Comparison of ENCODE assay signal across 1 cellular context in genomic region chr6:3444276-3445088, GRCh38.
TF ChIP-seq lines count a peak whose summit lies in the region.

No MANE protein-coding gene starts in this region.

TF ChIP-seq in HepG2, 621 proteins besides CTCF, POLR2A, EP300 and RAD21 (continued from another document and continues in another):
- TF ChIP-seq SETDB1 (CRISPR knock-in tag; IDR thresholded peaks at IDR 0.05; ENCODE audit: borderline replicate concordance) (no peak), REPIN1 (CRISPR knock-in tag; IDR thresholded peaks at IDR 0.05; ENCODE audit: borderline replicate concordance, low read depth) (no peak), ZNF672 (CRISPR knock-in tag; IDR thresholded peaks at IDR 0.05) (no peak), ZNF451 (CRISPR knock-in tag; IDR thresholded peaks at IDR 0.05) (no peak), TSC22D2 (CRISPR knock-in tag; IDR thresholded peaks at IDR 0.05; ENCODE audit: borderline replicate concordance) (0 out of 2 replicates have a peak, but pooled peaks have one; percentile 33), TBX3 (IDR thresholded peaks at IDR 0.05; ENCODE audit: borderline replicate concordance) (no peak), CBX1 (IDR thresholded peaks at IDR 0.05; ENCODE audit: low read depth) (no peak), NPAS2 (CRISPR knock-in tag; IDR thresholded peaks at IDR 0.05; ENCODE audit: borderline replicate concordance) (no peak), ARID4A (CRISPR knock-in tag; IDR thresholded peaks at IDR 0.05; ENCODE audit: borderline replicate concordance) (peak; percentile 37; the same call in 1 of the 2 replicates), ZNF274 (CRISPR knock-in tag; IDR thresholded peaks at IDR 0.05) (no peak), ZSCAN20 (CRISPR knock-in tag; IDR thresholded peaks at IDR 0.05; ENCODE audit: borderline replicate concordance) (no peak), ZNF644 (CRISPR knock-in tag; IDR thresholded peaks at IDR 0.05; ENCODE audit: low read depth) (no peak), UBTF (CRISPR knock-in tag; IDR thresholded peaks at IDR 0.05) (0 out of 2 replicates have a peak, but pooled peaks have one; percentile 20), MZF1 (CRISPR knock-in tag; IDR thresholded peaks at IDR 0.05; ENCODE audit: borderline replicate concordance) (no peak), ATF7-NPFF (CRISPR knock-in tag; IDR thresholded peaks at IDR 0.05; ENCODE audit: low read depth) (no peak), HIC2 (CRISPR knock-in tag; IDR thresholded peaks at IDR 0.05; ENCODE audit: low read depth) (no peak), ARNT2 (CRISPR knock-in tag; IDR thresholded peaks at IDR 0.05; ENCODE audit: low read depth) (no peak), KLF11 (CRISPR knock-in tag; IDR thresholded peaks at IDR 0.05) (no peak), SP4 (CRISPR knock-in tag; IDR thresholded peaks at IDR 0.05) (peak; percentile 37; the same call in 1 of the 2 replicates), NR3C1 (CRISPR knock-in tag; IDR thresholded peaks at IDR 0.05) (no peak), TERF1 (CRISPR knock-in tag; IDR thresholded peaks at IDR 0.05) (no peak), ZNF564 (CRISPR knock-in tag; IDR thresholded peaks at IDR 0.05) (no peak), FOXO4 (CRISPR knock-in tag; conservative IDR thresholded peaks at IDR 0.05) (0 out of 2 replicates have a peak, but pooled peaks have one; percentile 75), STAG1 (CRISPR knock-in tag; IDR thresholded peaks at IDR 0.05) (peak; percentile 28), ZNF850 (CRISPR knock-in tag; conservative IDR thresholded peaks at IDR 0.05) (no peak), IRF2 (CRISPR knock-in tag; IDR thresholded peaks at IDR 0.05) (no peak), SP5 (CRISPR knock-in tag; IDR thresholded peaks at IDR 0.05; ENCODE audit: borderline replicate concordance, low read depth) (no peak), MXD4 (CRISPR knock-in tag; IDR thresholded peaks at IDR 0.05) (no peak), SIN3B (IDR thresholded peaks at IDR 0.05; ENCODE audit: low read length) (no peak), ZKSCAN5 (CRISPR knock-in tag; IDR thresholded peaks at IDR 0.05) (no peak), ZBTB34 (CRISPR knock-in tag; IDR thresholded peaks at IDR 0.05) (no peak), ZBTB39 (CRISPR knock-in tag; IDR thresholded peaks at IDR 0.05) (0 out of 2 replicates have a peak, but pooled peaks have one; percentile 32), ZNF577 (CRISPR knock-in tag; IDR thresholded peaks at IDR 0.05; ENCODE audit: borderline replicate concordance, low read depth) (no peak), MNT (IDR thresholded peaks at IDR 0.05) (no peak), BCL6 (CRISPR knock-in tag; IDR thresholded peaks at IDR 0.05) (peak; percentile 46), ZNF101 (CRISPR knock-in tag; IDR thresholded peaks at IDR 0.05; ENCODE audit: borderline replicate concordance, low read depth) (no peak), PITX1 (CRISPR knock-in tag; IDR thresholded peaks at IDR 0.05) (no peak), GABPB1 (CRISPR knock-in tag; IDR thresholded peaks at IDR 0.05) (no peak), ZBTB38 (CRISPR knock-in tag; IDR thresholded peaks at IDR 0.05) (no peak), TCF7 (IDR thresholded peaks at IDR 0.05; ENCODE audit: low read depth) (no peak), PBX2 (CRISPR knock-in tag; IDR thresholded peaks at IDR 0.05) (no peak), ZNF264 (CRISPR knock-in tag; IDR thresholded peaks at IDR 0.05) (peak; percentile 96), ZBTB33 (CRISPR knock-in tag; IDR thresholded peaks at IDR 0.05) (no peak), TAF15 (IDR thresholded peaks at IDR 0.05; ENCODE audit: low read depth, low read length, poor library complexity, severe bottlenecking) (no peak), RBM22 (optimal IDR thresholded peaks at IDR 0.05; ENCODE audit: low read length) (no peak), CBFB (CRISPR knock-in tag; IDR thresholded peaks at IDR 0.05) (no peak), ZSCAN29 (CRISPR knock-in tag; conservative IDR thresholded peaks at IDR 0.05) (peak; percentile 59; the same call in 1 of the 2 replicates)
